Comparison of ENCODE assay signal across 32 cellular contexts in the genomic region with DNA sequence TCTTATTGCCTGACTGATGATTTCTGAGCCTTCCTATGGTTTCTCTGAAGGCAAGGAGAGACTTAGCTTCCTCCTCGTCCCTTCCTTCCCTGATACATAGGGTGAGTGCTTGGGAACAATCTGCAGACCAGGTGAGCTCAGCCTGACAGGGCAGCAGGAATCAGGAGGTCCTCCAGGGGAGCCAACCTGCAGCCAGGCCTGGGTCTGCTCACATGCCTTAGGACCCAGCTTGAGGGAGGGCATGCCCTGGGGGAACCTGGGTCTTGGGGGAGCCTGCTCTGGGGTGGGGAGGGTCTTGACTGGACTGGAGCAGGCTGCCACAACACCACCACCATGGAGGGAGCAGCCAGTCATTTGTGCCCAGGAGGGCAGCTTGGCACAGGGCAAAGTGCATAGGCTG. TPM values are rescaled to one million over a fixed set of nuclear protein-coding genes. Genes with fewer than 3 reads are reported as not detected.
"Had no signal": no experiment of that assay in that cellular context is flagged by ENCODE, and none has a peak within 500 bp of the region (broad histone marks: within the 10 kb centered on the region; RNA-seq: fewer than 3 reads in every experiment).

No MANE protein-coding gene starts in this region.

- H3K36me3 ChIP-seq: SJSA1 had no signal

- H3K4me1 ChIP-seq: SJSA1 had no signal

- H3K9me3 Mint-ChIP-seq: activated CD4-positive, alpha-beta T cell treated with anti-CD3 and anti-CD28 coated beads, Interleukin-2, amount 10 ng/mL, durations not matched to agents 7 days and 5 days; activated naive CD4-positive, alpha-beta T cell treated with anti-CD3 and anti-CD28 coated beads for 36 hours; activated naive CD4-positive, alpha-beta T cell treated with anti-CD3 and anti-CD28 coated beads, Interleukin-2, amount 50 U/mL, for 72 hours; activated T-cell treated with anti-CD3 and anti-CD28 coated beads, Interleukin-2, amount 50 U/mL, for 4 hours; activated T-helper 1 cell treated with anti-CD3 and anti-CD28 coated beads, Interleukin-12 subunit alpha, Interleukin-12 subunit beta, Interleukin-2, Interleukin-4 antibody, amounts not matched to agents 30 ng/mL and 10 ng/mL and 1 ng/mL, durations not matched to agents 14 hours and 24 hours and 36 hours; T-helper 1 cell treated with Interleukin-12 subunit alpha and Interleukin-12 subunit beta and Interleukin-4 antibody, amounts not matched to agents 30 μg/mL and 1 μg/mL, for 36 hours; T-helper 2 cell treated with Interferon-gamma antibody and Interleukin-4, amounts not matched to agents 5 μg/mL and 100 μg/mL, for 36 hours had no signal

- H3K4me1 Mint-ChIP-seq: activated CD4-positive, alpha-beta T cell treated with anti-CD3 and anti-CD28 coated beads for 36 hours; activated CD4-positive, alpha-beta T cell treated with anti-CD3 and anti-CD28 coated beads, Interleukin-2, amount 10 ng/mL, durations not matched to agents 7 days and 5 days; brain had no signal

- H3K9me3 ChIP-seq: SJSA1, SK-N-SH had no signal

- H3K27me3 ChIP-seq: SJSA1 had no signal

- DNase-seq: activated CD4-positive, alpha-beta T cell treated with anti-CD3 and anti-CD28 coated beads for 36 hours; activated CD4-positive, alpha-beta T cell treated with anti-CD3 and anti-CD28 coated beads, Interleukin-2, amount 10 ng/mL, durations not matched to agents 7 days and 5 days; activated CD4-positive, alpha-beta T cell treated with anti-CD3 and anti-CD28 coated beads, Interleukin-2, amount 50 U/mL, for 48 hours; activated CD8-positive, alpha-beta memory T cell treated with anti-CD3 and anti-CD28 coated beads, Interleukin-2, amount 50 U/mL, for 4 hours; activated gamma-delta T cell treated with Interleukin-2 at 50 U/mL for 16 hours; activated naive CD4-positive, alpha-beta T cell treated with anti-CD3 and anti-CD28 coated beads for 36 hours; activated T-cell treated with anti-CD3 and anti-CD28 coated beads for 4 hours; activated T-cell treated with anti-CD3 and anti-CD28 coated beads, Interleukin-2, amount 50 U/mL, for 4 hours; anterior cingulate cortex; caudate nucleus; Karpas-422; KBM-7; NCI-H1105; NCI-H1417 treated with DMSO at 0.1 percent for 48 hours; NCI-H1930; NCI-H2081 treated with DMSO at 0.1 percent for 48 hours; NCI-H226; NCI-H446 treated with DMSO at 0.1 percent for 48 hours; NCI-H524 treated with DMSO at 0.1 percent for 48 hours; SHP77 treated with DMSO at 0.1 percent for 48 hours; SK-N-SH had no signal

- H3K27me3 Mint-ChIP-seq: activated CD4-positive, alpha-beta T cell treated with anti-CD3 and anti-CD28 coated beads for 36 hours; activated CD4-positive, alpha-beta T cell treated with anti-CD3 and anti-CD28 coated beads, Interleukin-2, amount 10 ng/mL, durations not matched to agents 7 days and 5 days had no signal

- H3K27ac Mint-ChIP-seq: activated CD4-positive, alpha-beta T cell treated with anti-CD3 and anti-CD28 coated beads for 36 hours; activated CD4-positive, alpha-beta T cell treated with anti-CD3 and anti-CD28 coated beads, Interleukin-2, amount 10 ng/mL, durations not matched to agents 7 days and 5 days; activated naive CD4-positive, alpha-beta T cell treated with anti-CD3 and anti-CD28 coated beads for 36 hours; activated naive CD4-positive, alpha-beta T cell treated with anti-CD3 and anti-CD28 coated beads, Interleukin-2, amount 50 U/mL, for 72 hours; activated T-helper 1 cell treated with anti-CD3 and anti-CD28 coated beads, Interleukin-12 subunit alpha, Interleukin-12 subunit beta, Interleukin-2, Interleukin-4 antibody, amounts not matched to agents 30 ng/mL and 10 ng/mL and 1 ng/mL, durations not matched to agents 14 hours and 24 hours and 36 hours; T-helper 1 cell treated with Interleukin-12 subunit alpha and Interleukin-12 subunit beta and Interleukin-4 antibody, amounts not matched to agents 30 μg/mL and 1 μg/mL, for 36 hours; T-helper 2 cell treated with Interferon-gamma antibody and Interleukin-4, amounts not matched to agents 5 μg/mL and 100 μg/mL, for 36 hours had no signal

- ATAC-seq: activated CD4-positive, alpha-beta T cell treated with anti-CD3 and anti-CD28 coated beads for 36 hours; activated CD4-positive, CD25-positive, alpha-beta regulatory T cell treated with anti-CD3 and anti-CD28 coated beads, Interleukin-2, amount 50 U/mL, for 24 hours; activated naive CD4-positive, alpha-beta T cell treated with anti-CD3 and anti-CD28 coated beads, Interleukin-2, amount 50 U/mL, for 72 hours; activated T-cell treated with anti-CD3 and anti-CD28 coated beads, Interleukin-2, amount 50 U/mL, for 4 hours; Panc1 had no signal

- H3K36me3 Mint-ChIP-seq: activated naive CD4-positive, alpha-beta T cell treated with anti-CD3 and anti-CD28 coated beads, Interleukin-2, amount 50 U/mL, for 72 hours; brain had no signal

- H3K27ac ChIP-seq: SJSA1 had no signal

- H3K4me3 ChIP-seq: SJSA1 had no signal

- H3K4me2 ChIP-seq: SK-N-SH had no signal

- H3K4me3 Mint-ChIP-seq: activated CD4-positive, alpha-beta T cell treated with anti-CD3 and anti-CD28 coated beads for 36 hours; activated CD4-positive, alpha-beta T cell treated with anti-CD3 and anti-CD28 coated beads, Interleukin-2, amount 10 ng/mL, durations not matched to agents 7 days and 5 days; activated naive CD4-positive, alpha-beta T cell treated with anti-CD3 and anti-CD28 coated beads for 36 hours; activated T-cell treated with anti-CD3 and anti-CD28 coated beads, Interleukin-2, amount 50 U/mL, for 4 hours; activated T-helper 1 cell treated with anti-CD3 and anti-CD28 coated beads, Interleukin-12 subunit alpha, Interleukin-12 subunit beta, Interleukin-2, Interleukin-4 antibody, amounts not matched to agents 30 ng/mL and 10 ng/mL and 1 ng/mL, durations not matched to agents 14 hours and 24 hours and 36 hours; brain; T-helper 1 cell treated with Interleukin-12 subunit alpha and Interleukin-12 subunit beta and Interleukin-4 antibody, amounts not matched to agents 30 μg/mL and 1 μg/mL, for 36 hours; T-helper 2 cell treated with Interferon-gamma antibody and Interleukin-4, amounts not matched to agents 5 μg/mL and 100 μg/mL, for 36 hours had no signal

- H3K9ac ChIP-seq: SK-N-SH had no signal

RNA-seq across cellular contexts. Expression of gene LRRC18, which starts 57.7 kb away (rescaled TPM):
- total RNA-seq: activated CD4-positive, alpha-beta T cell treated with anti-CD3 and anti-CD28 coated beads for 36 hours; activated CD4-positive, alpha-beta T cell treated with anti-CD3 and anti-CD28 coated beads, Interleukin-2, amount 10 ng/mL, durations not matched to agents 7 days and 5 days; activated naive CD4-positive, alpha-beta T cell treated with anti-CD3 and anti-CD28 coated beads for 36 hours; activated naive CD4-positive, alpha-beta T cell treated with anti-CD3 and anti-CD28 coated beads, Interleukin-2, amount 50 U/mL, for 72 hours; activated T-cell treated with anti-CD3 and anti-CD28 coated beads, Interleukin-2, amount 50 U/mL, for 4 hours; activated T-helper 1 cell treated with anti-CD3 and anti-CD28 coated beads, Interleukin-12 subunit alpha, Interleukin-12 subunit beta, Interleukin-2, Interleukin-4 antibody, amounts not matched to agents 30 ng/mL and 10 ng/mL and 1 ng/mL, durations not matched to agents 14 hours and 24 hours and 36 hours; bronchial epithelial cell; MCF 10A; RPMI7951; SJSA1 had no signal
- polyA plus RNA-seq: SK-N-SH had no signal
